In the genomic region with DNA sequence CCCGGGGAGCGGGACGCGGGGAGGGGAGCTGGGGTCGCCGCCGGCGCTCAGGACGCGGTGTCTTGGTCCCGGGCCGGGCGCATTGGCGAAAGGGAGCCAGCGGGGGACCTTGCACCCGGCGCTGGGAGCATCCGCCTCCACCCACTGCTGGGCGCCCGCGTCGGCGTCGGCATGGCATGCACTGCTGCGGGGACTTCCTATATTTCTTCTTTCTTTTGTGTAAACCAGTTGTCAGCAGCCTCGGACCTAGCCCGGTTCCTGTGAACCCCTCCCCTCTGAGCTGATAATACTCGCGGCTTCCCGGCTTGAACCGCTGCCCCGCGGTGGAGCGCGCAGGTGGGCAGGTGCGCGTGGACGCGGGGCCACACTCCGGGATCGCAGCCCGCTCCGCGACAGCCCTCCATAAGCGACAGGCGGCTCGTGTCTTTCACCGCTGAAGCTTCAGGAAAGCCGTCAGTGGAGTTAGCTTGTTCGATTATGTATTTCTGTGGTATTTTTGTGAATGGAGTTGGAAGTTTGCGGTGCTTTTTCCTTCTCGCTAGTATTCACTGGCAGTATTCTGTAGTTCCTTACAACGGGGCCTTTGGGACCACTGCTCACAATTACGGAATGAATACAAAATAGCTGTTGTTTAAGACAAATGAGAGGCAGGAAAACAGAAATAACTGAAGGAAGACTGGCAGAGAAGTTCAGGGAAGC, we compare ENCODE assay signal across 8 cellular contexts. TPM values are rescaled to one million over a fixed set of nuclear protein-coding genes. Genes with fewer than 3 reads are reported as not detected.
DNase-seq lines count a peak whose midpoint lies in the region; ATAC-seq and TF ChIP-seq lines count a peak whose summit lies in the region.

No MANE protein-coding gene starts in this region.

- POLR2A ChIA-PET in CD8-positive, alpha-beta memory T cell (lab: Charles Lee): no interaction called here

- H3K4me1 Mint-ChIP-seq in CD8-positive, alpha-beta memory T cell: peaks cover 18 to 24% (median 22%) of the 10 kb centered on the region in 3 donors

- intact Hi-C loops in spleen (cut with DNase I; ENCODE audit: low total_unique reads): no loop called here

- ATAC-seq in GM19468 (IDR thresholded peaks at IDR 0.05; ENCODE audit: extremely low read depth, unreplicated experiment): peak; percentile 5
- peak; percentile 6 for ATAC-seq in SK-N-SH treated with all-trans-retinoic acid at 6 μM for 48 hours

- H3K4me3 Mint-ChIP-seq in CD8-positive, alpha-beta memory T cell: peak overlapping the region; percentile 82 to 90 (median 85)

- CTCF ChIA-PET in CD8-positive, alpha-beta memory T cell (lab: Charles Lee): no interaction called here

- H3K4me3 ChIP-seq in CD8-positive, alpha-beta memory T cell (ENCODE audit: low read length): peak overlapping the region; percentile 48
- H3K4me3 ChIP-seq in iPS-18c (ENCODE audit: insufficient read depth, low read depth, low read length): peak overlapping the region; percentile 66
- peak overlapping the region; percentile 57 to 92 (median 72) for H3K4me3 ChIP-seq in spleen

- peaks cover 11% of the 10 kb centered on the region for H3K4me1 ChIP-seq in CD8-positive, alpha-beta memory T cell (ENCODE audit: insufficient read depth, low read length)
- H3K4me1 ChIP-seq in spleen: peaks cover 4 to 30% (median 19%) of the 10 kb centered on the region in 6 donors

- H3K27me3 Mint-ChIP-seq in CD8-positive, alpha-beta memory T cell: peaks cover 25 to 51% of the 10 kb centered on the region in 2 donors

- TF ChIP-seq CTCF in spleen (IDR thresholded peaks at IDR 0.05 in 8 of 11, conservative IDR thresholded peaks at IDR 0.05 in 3 of 11): no peak

- DNase-seq in CD8-positive, alpha-beta memory T cell: peak in 4 of 5 donors; percentile 4 to 17 (median 8)
- DNase-seq in HT-29 (ENCODE audit: low spot score) (peak; percentile 69), astrocyte of the hippocampus (ENCODE audit: low read depth, low spot score) (peak; percentile 54), spleen (peak; percentile 89), inferior parietal cortex (ENCODE audit: extremely low spot score) (no peak)

- H3K27ac Mint-ChIP-seq in CD8-positive, alpha-beta memory T cell: peak overlapping the region in 2 of 8 donors; percentile 17 to 61

- H3K27me3 ChIP-seq in CD8-positive, alpha-beta memory T cell (ENCODE audit: insufficient read depth, low read length, poor library complexity, severe bottlenecking): peaks cover 29% of the 10 kb centered on the region
- H3K27me3 ChIP-seq in spleen (replicated peaks in 1 of 7): peaks cover 0 to 49% (median 20%) of the 10 kb centered on the region in 7 donors

- no peak for TF ChIP-seq POLR2A in spleen (IDR thresholded peaks at IDR 0.05)

- H3K36me3 ChIP-seq in CD8-positive, alpha-beta memory T cell (ENCODE audit: insufficient read depth, low read length): no peaks in the 10 kb centered on the region
- no peaks in the 10 kb centered on the region for H3K36me3 ChIP-seq in spleen

- H3K27ac ChIP-seq in CD8-positive, alpha-beta memory T cell (ENCODE audit: low read depth, low read length): no peak overlapping the region
- H3K27ac ChIP-seq in spleen: peak overlapping the region in 1 of 8 donors; percentile 13

- peaks cover 0 to 2% (median 0%) of the 10 kb centered on the region in 3 donors for H3K36me3 Mint-ChIP-seq in CD8-positive, alpha-beta memory T cell

- 1 to 4% (median 1%) methylated on average over 22 to 54 of the region's 54 CpGs for WGBS in spleen, 5 donors

- H3K9me3 ChIP-seq in CD8-positive, alpha-beta memory T cell (ENCODE audit: low read length): no peaks in the 10 kb centered on the region
- H3K9me3 ChIP-seq in iPS-18c (ENCODE audit: control insufficient read depth, insufficient read depth, low read length) (no peaks in the 10 kb centered on the region), spleen (no peaks in the 10 kb centered on the region)

- H3K9me3 Mint-ChIP-seq in CD8-positive, alpha-beta memory T cell: no peaks in the 10 kb centered on the region

TF ChIP-seq in SK-N-SH treated with all-trans-retinoic acid at 6 μM for 48 hours, 23 proteins besides CTCF, POLR2A, EP300 and RAD21 (continues in another document):
- no peak for TF ChIP-seq ESRRG (CRISPR knock-in tag; IDR thresholded peaks at IDR 0.05)
- TF ChIP-seq PPARA (CRISPR knock-in tag; IDR thresholded peaks at IDR 0.05; ENCODE audit: borderline replicate concordance): no peak
- no peak for TF ChIP-seq ZC3H10 (CRISPR knock-in tag; IDR thresholded peaks at IDR 0.05)
- no peak for TF ChIP-seq POU6F1 (CRISPR knock-in tag; IDR thresholded peaks at IDR 0.05; ENCODE audit: borderline replicate concordance, low read depth)
- no peak for TF ChIP-seq OSR1 (CRISPR knock-in tag; IDR thresholded peaks at IDR 0.05)
- no peak for TF ChIP-seq CSDC2 (CRISPR knock-in tag; IDR thresholded peaks at IDR 0.05)
- no peak for TF ChIP-seq BACH2 (CRISPR knock-in tag; IDR thresholded peaks at IDR 0.05; ENCODE audit: borderline replicate concordance)
- TF ChIP-seq, protein P1, sequence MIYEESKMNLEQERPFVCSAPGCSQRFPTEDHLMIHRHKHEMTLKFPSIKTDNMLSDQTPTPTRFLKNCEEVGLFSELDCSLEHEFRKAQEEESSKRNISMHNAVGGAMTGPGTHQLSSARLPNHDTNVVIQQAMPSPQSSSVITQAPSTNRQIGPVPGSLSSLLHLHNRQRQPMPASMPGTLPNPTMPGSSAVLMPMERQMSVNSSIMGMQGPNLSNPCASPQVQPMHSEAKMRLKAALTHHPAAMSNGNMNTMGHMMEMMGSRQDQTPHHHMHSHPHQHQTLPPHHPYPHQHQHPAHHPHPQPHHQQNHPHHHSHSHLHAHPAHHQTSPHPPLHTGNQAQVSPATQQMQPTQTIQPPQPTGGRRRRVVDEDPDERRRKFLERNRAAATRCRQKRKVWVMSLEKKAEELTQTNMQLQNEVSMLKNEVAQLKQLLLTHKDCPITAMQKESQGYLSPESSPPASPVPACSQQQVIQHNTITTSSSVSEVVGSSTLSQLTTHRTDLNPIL (CRISPR knock-in tag; IDR thresholded peaks at IDR 0.05; ENCODE audit: low read depth): no peak
- TF ChIP-seq, protein P2, sequence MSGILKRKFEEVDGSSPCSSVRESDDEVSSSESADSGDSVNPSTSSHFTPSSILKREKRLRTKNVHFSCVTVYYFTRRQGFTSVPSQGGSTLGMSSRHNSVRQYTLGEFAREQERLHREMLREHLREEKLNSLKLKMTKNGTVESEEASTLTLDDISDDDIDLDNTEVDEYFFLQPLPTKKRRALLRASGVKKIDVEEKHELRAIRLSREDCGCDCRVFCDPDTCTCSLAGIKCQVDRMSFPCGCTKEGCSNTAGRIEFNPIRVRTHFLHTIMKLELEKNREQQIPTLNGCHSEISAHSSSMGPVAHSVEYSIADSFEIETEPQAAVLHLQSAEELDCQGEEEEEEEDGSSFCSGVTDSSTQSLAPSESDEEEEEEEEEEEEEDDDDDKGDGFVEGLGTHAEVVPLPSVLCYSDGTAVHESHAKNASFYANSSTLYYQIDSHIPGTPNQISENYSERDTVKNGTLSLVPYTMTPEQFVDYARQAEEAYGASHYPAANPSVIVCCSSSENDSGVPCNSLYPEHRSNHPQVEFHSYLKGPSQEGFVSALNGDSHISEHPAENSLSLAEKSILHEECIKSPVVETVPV (CRISPR knock-in tag; IDR thresholded peaks at IDR 0.05): no peak
- TF ChIP-seq GLIS3 (CRISPR knock-in tag; IDR thresholded peaks at IDR 0.05): no peak
- TF ChIP-seq ZFP3 (CRISPR knock-in tag; IDR thresholded peaks at IDR 0.05): no peak
- no peak for TF ChIP-seq TSHZ2 (CRISPR knock-in tag; IDR thresholded peaks at IDR 0.05)
- TF ChIP-seq ZNF565 (CRISPR knock-in tag; conservative IDR thresholded peaks at IDR 0.05; ENCODE audit: low read depth): no peak
- TF ChIP-seq SNAI2 (CRISPR knock-in tag; IDR thresholded peaks at IDR 0.05): no peak
- TF ChIP-seq RARB (CRISPR knock-in tag; IDR thresholded peaks at IDR 0.05): no peak
- TF ChIP-seq ZFP30 (CRISPR knock-in tag; IDR thresholded peaks at IDR 0.05): no peak

RNA-seq across cellular contexts. Expression of gene BMAL2, which starts 0.8 kb away (rescaled TPM):
- 10 to 100 TPM; 21.6 to 22.4 TPM for total RNA-seq in CD8-positive, alpha-beta memory T cell
- 0.10 TPM for polyA plus RNA-seq in CD8-positive, alpha-beta memory T cell
- total RNA-seq in HT-29 (2014; rRNA removed; shearing (Covaris generic)): 20.2 and 22.3 TPM in 2 replicates
- total RNA-seq in spleen: 1 to 10 TPM; 1.1 to 3.7 (median 2.1) TPM
- polyA plus RNA-seq in spleen: 1 to 10 TPM in 2 of 3 donors, under 1 TPM in 1; 0.67 to 1.4 (median 1.3) TPM
